In genomic region chr2:10180271-10180670, GRCh38 we compare ENCODE assay signal across 17 cellular contexts.
"Had no signal": no experiment of that assay in that cellular context is flagged by ENCODE, and none has a peak within 500 bp of the region (broad histone marks: within the 10 kb centered on the region; RNA-seq: fewer than 3 reads in every experiment).

No MANE protein-coding gene starts in this region.

- FAIRE-seq: endothelial cell of umbilical vein, islet of Langerhans had no signal

- ATAC-seq: foreskin keratinocyte; gastroesophageal sphincter; heart left ventricle; left cardiac atrium; left lung; naive thymus-derived CD4-positive, alpha-beta T cell; right cardiac atrium; stimulated activated memory B cell treated with anti-CD40 and anti-IgM and Interleukin-4, amounts not matched to agents 10 μg/mL and 1 μg/mL and 100 μg/mL, for 72 hours had no signal

- DNase-seq: colonic mucosa; effector CD8-positive, alpha-beta T cell; foreskin keratinocyte; heart left ventricle; left cardiac atrium; left lung; mesenchymal stem cell; naive thymus-derived CD4-positive, alpha-beta T cell; nucleus accumbens; sigmoid colon; stimulated activated CD4-positive, alpha-beta T cell treated with anti-CD3 and anti-CD28 coated beads, Interleukin-4, amount 100 ng/mL, for 4 hours; trophoblast cell had no signal
